ENCODE assay signal across 7 cellular contexts in genomic region chr19:9796113-9796773, GRCh38. TPM values are rescaled to one million over a fixed set of nuclear protein-coding genes. Genes with fewer than 3 reads are reported as not detected.
DNase-seq lines count a peak whose midpoint lies in the region; ATAC-seq and TF ChIP-seq lines count a peak whose summit lies in the region.

No MANE protein-coding gene starts in this region.

- H4K20me1 ChIP-seq in KMS-11 (ENCODE audit: insufficient read depth) (no peaks in the 10 kb centered on the region), OCI-LY7 (ENCODE audit: insufficient read depth, low read length) (no peaks in the 10 kb centered on the region)

- H3K9me3 ChIP-seq in OCI-LY7 (ENCODE audit: low read length) (no peaks in the 10 kb centered on the region), mucosa of descending colon (no peaks in the 10 kb centered on the region)

- CTCF ChIA-PET in OCI-LY7 (lab: Charles Lee; ENCODE audit: unreplicated experiment) = interaction anchor here (0.6 kb wide), 1 partner anchor 14 kb away, joined by 6 read pairs; no protein-coding TSS in a partner anchor

- H3K79me2 ChIP-seq in KMS-11 (ENCODE audit: insufficient read depth, low read depth) (no peaks in the 10 kb centered on the region), OCI-LY7 (ENCODE audit: insufficient read depth, low read depth, low read length) (no peaks in the 10 kb centered on the region)

- H3K9me2 ChIP-seq in OCI-LY7 (ENCODE audit: insufficient read depth, low read length) = no peaks in the 10 kb centered on the region

- no peak overlapping the region for H3K9ac ChIP-seq in KMS-11

- no peak overlapping the region for H3K4me2 ChIP-seq in KMS-11
- no peak overlapping the region for H3K4me2 ChIP-seq in OCI-LY7 (ENCODE audit: low read length)

- POLR2A ChIA-PET in OCI-LY7 (lab: Charles Lee) = interaction anchor here (0.5 to 1.1 kb wide), 2 partner anchors 171 to 210 kb away, joined by 3 to 4 read pairs; no protein-coding TSS in a partner anchor

- peak overlapping the region; percentile 48; the same call in 1 of the 2 replicates for H2AFZ ChIP-seq in KMS-11 (ENCODE audit: low read depth)
- peak overlapping the region; percentile 85 for H2AFZ ChIP-seq in OCI-LY7 (ENCODE audit: low read length)

- TF ChIP-seq CTCF in KMS-11 (conservative IDR thresholded peaks at IDR 0.05; ENCODE audit: low read depth, low read length) (peak; percentile 87), OCI-LY7 (conservative IDR thresholded peaks at IDR 0.05; ENCODE audit: low read length) (peak; percentile 94), epithelial cell of esophagus (IDR thresholded peaks at IDR 0.05; ENCODE audit: insufficient read depth, low read depth, low read length, missing control alignments) (peak; percentile 90), mucosa of descending colon (IDR thresholded peaks at IDR 0.05) (peak; percentile 60)

- H3K27me3 ChIP-seq in KMS-11 (ENCODE audit: insufficient read depth, low read depth) = no peaks in the 10 kb centered on the region

- peak; percentile 93 for DNase-seq in OCI-LY7 (ENCODE audit: low spot score)
- peak; percentile 74 for DNase-seq in activated CD8-positive, alpha-beta memory T cell treated with anti-CD3 and anti-CD28 coated beads, Interleukin-2, amount 50 U/mL, for 48 hours
- DNase-seq in epithelial cell of esophagus (ENCODE audit: low read depth) = peak; percentile 94
- peak; percentile 74 to 95 (median 88) for DNase-seq in mucosa of descending colon
- peak; percentile 64 to 71 for DNase-seq in stimulated activated CD8-positive, alpha-beta memory T cell treated with anti-CD3 and anti-CD28 coated beads, Interleukin-4, amount 100 ng/mL, for 4 hours (ENCODE audit: low read depth in 2 of 2, low spot score in 1 of 2)

- no TSS peak for BruUV-seq in OCI-LY7 (replicated peaks; lab: Mats Ljungman, UMichigan)

- H3K36me3 ChIP-seq in KMS-11 (ENCODE audit: insufficient read depth) (no peaks in the 10 kb centered on the region), OCI-LY7 (ENCODE audit: insufficient read depth, low read length) (no peaks in the 10 kb centered on the region), mucosa of descending colon (ENCODE audit: low read depth) (no peaks in the 10 kb centered on the region)

- intact Hi-C loops in OCI-LY7 (cut with micrococcal nuclease; ENCODE audit: unreplicated experiment) (loop anchor here (1.0 to 10.0 kb wide), 4 partner anchors 210 to 660 kb away; partner anchors contain the start of gene ZNF266), mucosa of descending colon (cut with DNase I, micrococcal nuclease) (loop anchor here (5.0 to 10.0 kb wide), 3 partner anchors 171 to 591 kb away; partner anchors contain the start of gene ZNF561 (in 2 of the 2))

- H3K4me3 ChIP-seq in KMS-11 (IDR thresholded peaks at IDR 0.05; ENCODE audit: insufficient read depth, low read depth, low read length) = no peak overlapping the region
- H3K4me3 ChIP-seq in OCI-LY7 (ENCODE audit: low read depth, low read length, poor library complexity, severe bottlenecking) = no peak overlapping the region
- no peak overlapping the region for H3K4me3 ChIP-seq in epithelial cell of esophagus (ENCODE audit: low read length)
- H3K4me3 ChIP-seq in mucosa of descending colon = no peak overlapping the region

- ATAC-seq in GM18502 (IDR thresholded peaks at IDR 0.05; ENCODE audit: poor library complexity, unreplicated experiment) = peak; percentile 49
- peak; percentile 57 for ATAC-seq in mucosa of descending colon

- H3K4me1 ChIP-seq in KMS-11 (ENCODE audit: low read depth, poor library complexity, severe bottlenecking) (peaks cover 13% of the 10 kb centered on the region), OCI-LY7 (ENCODE audit: insufficient read depth, low read length, poor library complexity, severe bottlenecking) (peaks cover 11% of the 10 kb centered on the region), mucosa of descending colon (ENCODE audit: low read depth) (peaks cover 2% of the 10 kb centered on the region)

- H3K27ac ChIP-seq in KMS-11 (no peak overlapping the region; the same call in 1 of the 2 replicates), OCI-LY7 (ENCODE audit: low read depth, low read length, poor library complexity, severe bottlenecking) (peak overlapping the region; percentile 18)

RNA-seq across cellular contexts. Expression of gene FBXL12, which starts 22.6 kb away (rescaled TPM):
- total RNA-seq in OCI-LY7 (2014; rRNA removed; shearing (Covaris generic)) = 22.3 and 38.7 TPM in 2 replicates
- total RNA-seq in OCI-LY7 (2022) = 40.6 and 44.4 TPM in 2 replicates
- total RNA-seq in mucosa of descending colon = 10 to 100 TPM; 25.7 to 36.1 (median 31.3) TPM

RNA-seq across cellular contexts. Expression of gene ZNF846, which starts 27.7 kb away (rescaled TPM):
- total RNA-seq in OCI-LY7 (2014; rRNA removed; shearing (Covaris generic)) = 10.6 and 11.7 TPM in 2 replicates
- total RNA-seq in OCI-LY7 (2022) = 10.9 and 16.6 TPM in 2 replicates
- 10 to 100 TPM; 13.4 to 22.1 (median 20.2) TPM for total RNA-seq in mucosa of descending colon

RNA-seq across cellular contexts. Expression of gene UBL5, which starts 31.5 kb away (rescaled TPM):
- 162 and 249 TPM in 2 replicates for total RNA-seq in OCI-LY7 (2014; rRNA removed; shearing (Covaris generic))
- 271 and 323 TPM in 2 replicates for total RNA-seq in OCI-LY7 (2022)
- 100 to 1,000 TPM; 244 to 293 (median 271) TPM for total RNA-seq in mucosa of descending colon

RNA-seq across cellular contexts. Expression of gene PIN1, which starts 38.9 kb away (rescaled TPM):
- total RNA-seq in OCI-LY7 (2014; rRNA removed; shearing (Covaris generic)) = 131 and 137 TPM in 2 replicates
- total RNA-seq in OCI-LY7 (2022) (86.4 and 86.9 TPM in 2 replicates), mucosa of descending colon (10 to 100 TPM; 44.5 to 64.2 (median 52.5) TPM)
